12 cellular contexts compared by ENCODE assay signal in the genomic region with DNA sequence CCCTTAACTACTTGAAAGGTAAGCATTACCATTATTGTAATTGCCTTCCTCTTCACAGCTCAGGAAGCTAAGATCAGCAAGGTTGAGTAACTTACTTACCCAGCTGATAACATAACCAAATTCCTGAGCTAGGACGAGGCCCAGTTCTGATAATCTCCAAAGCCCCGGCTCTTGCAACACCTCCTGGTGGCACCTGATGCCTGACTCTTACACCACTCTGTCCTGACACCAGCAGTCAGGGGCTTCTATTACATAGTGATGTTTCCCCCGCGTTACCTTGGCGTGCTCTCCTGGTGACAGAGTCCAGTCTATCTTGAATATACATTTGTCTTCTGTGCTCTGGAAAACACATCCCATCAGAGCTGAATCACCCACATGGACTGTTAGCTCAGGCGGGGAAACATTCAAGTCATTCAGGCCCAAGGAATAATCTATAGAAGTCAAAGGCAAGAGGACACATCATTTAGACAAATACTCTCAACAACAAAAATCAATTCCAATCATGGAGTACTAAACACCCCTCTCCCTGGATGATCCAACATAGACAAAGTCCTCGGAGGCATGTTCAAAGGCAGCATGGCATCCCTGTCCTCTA. TPM values are rescaled to one million over a fixed set of nuclear protein-coding genes. Genes with fewer than 3 reads are reported as not detected.
A peak's percentile ranks its signal among the peaks of the same experiment; 100 is the strongest.
DNase-seq lines count a peak whose midpoint lies in the region; ATAC-seq and TF ChIP-seq lines count a peak whose summit lies in the region.
"Had no signal": no experiment of that assay in that cellular context is flagged by ENCODE, and none has a peak within 500 bp of the region (broad histone marks: within the 10 kb centered on the region; RNA-seq: fewer than 3 reads in every experiment).

No MANE protein-coding gene starts in this region.

- H3K4me3 ChIP-seq in BLaER1 treated with 17β-estradiol and CSF1 and Interleukin-3, amounts not matched to agents 10 nM and 100 nM = peak overlapping the region in 2 of 10 experiments; percentile 4 to 34; a peak in 2 of 20 replicates
- peak overlapping the region in 1 of 2 donors; percentile 11 for H3K4me3 ChIP-seq in left lung
- no peak overlapping the region for H3K4me3 ChIP-seq in esophagus muscularis mucosa
- H3K4me3 ChIP-seq: HAP-1 had no signal

- H3K4me2 ChIP-seq in BLaER1 treated with 17β-estradiol and CSF1 and Interleukin-3, amounts not matched to agents 10 nM and 100 nM = peak overlapping the region in 9 of 11 experiments; percentile 70 to 99 (median 82); a peak in 18 of 22 replicates

- H3K27me3 Mint-ChIP-seq in activated naive CD8-positive, alpha-beta T cell treated with anti-CD3 and anti-CD28 coated beads, Interleukin-2, amount 10 ng/mL, durations not matched to agents 7 days and 5 days = no peaks in the 10 kb centered on the region

- H3K27me3 ChIP-seq in BLaER1 treated with 17β-estradiol and CSF1 and Interleukin-3, amounts not matched to agents 10 nM and 100 nM = no peaks in the 10 kb centered on the region
- no peaks in the 10 kb centered on the region for H3K27me3 ChIP-seq in left lung
- H3K27me3 ChIP-seq in esophagus muscularis mucosa = peaks cover 0 to 49% (median 0%) of the 10 kb centered on the region in 4 donors

- H3K4me3 Mint-ChIP-seq in activated naive CD8-positive, alpha-beta T cell treated with anti-CD3 and anti-CD28 coated beads, Interleukin-2, amount 10 ng/mL, durations not matched to agents 7 days and 5 days = no peak overlapping the region

- peak overlapping the region in 7 of 11 experiments; percentile 13 to 90 (median 85); a peak in 12 of 22 replicates for H3K27ac ChIP-seq in BLaER1 treated with 17β-estradiol and CSF1 and Interleukin-3, amounts not matched to agents 10 nM and 100 nM
- H3K27ac ChIP-seq in left lung = peak overlapping the region; percentile 17 to 86
- no peak overlapping the region for H3K27ac ChIP-seq in esophagus muscularis mucosa (replicated peaks in 1 of 4)
- H3K27ac ChIP-seq: RWPE1 had no signal

- TF ChIP-seq CTCF in left lung (IDR thresholded peaks at IDR 0.05) = no peak
- TF ChIP-seq CTCF in esophagus muscularis mucosa (IDR thresholded peaks at IDR 0.05) = no peak

- POLR2A ChIA-PET in activated naive CD8-positive, alpha-beta T cell treated with anti-CD3 and anti-CD28 coated beads, Interleukin-2, amount 10 ng/mL, durations not matched to agents 7 days and 5 days (lab: Charles Lee) = interaction anchor here (0.7 to 12.2 kb wide), 5 partner anchors 9 to 40 kb away, joined by 3 to 118 read pairs (median 5); partner anchors contain the start of gene MPZL3

- H3K4me1 ChIP-seq in BLaER1 treated with 17β-estradiol and CSF1 and Interleukin-3, amounts not matched to agents 10 nM and 100 nM = peaks cover 44 to 98% (median 74%) of the 10 kb centered on the region in 10 experiments
- H3K4me1 ChIP-seq in left lung (peaks cover 10 to 88% of the 10 kb centered on the region in 2 donors), esophagus muscularis mucosa (peaks cover 0 to 9% (median 2%) of the 10 kb centered on the region in 4 donors)

- peak overlapping the region; percentile 95 for H3K27ac Mint-ChIP-seq in activated naive CD8-positive, alpha-beta T cell treated with anti-CD3 and anti-CD28 coated beads, Interleukin-2, amount 10 ng/mL, durations not matched to agents 7 days and 5 days

- H3K36me3 Mint-ChIP-seq in activated naive CD8-positive, alpha-beta T cell treated with anti-CD3 and anti-CD28 coated beads, Interleukin-2, amount 10 ng/mL, durations not matched to agents 7 days and 5 days = peaks cover 51% of the 10 kb centered on the region

- peak overlapping the region in 1 of 11 experiments; percentile 29; a peak in 1 of 22 replicates for H3K9ac ChIP-seq in BLaER1 treated with 17β-estradiol and CSF1 and Interleukin-3, amounts not matched to agents 10 nM and 100 nM

- no peak for ATAC-seq in activated naive CD8-positive, alpha-beta T cell treated with anti-CD3 and anti-CD28 coated beads, Interleukin-2, amount 10 ng/mL, durations not matched to agents 7 days and 5 days (ENCODE audit: low read depth)
- ATAC-seq in left lung = peak; percentile 72

- peaks cover 70% of the 10 kb centered on the region for H3K4me1 Mint-ChIP-seq in activated naive CD8-positive, alpha-beta T cell treated with anti-CD3 and anti-CD28 coated beads, Interleukin-2, amount 10 ng/mL, durations not matched to agents 7 days and 5 days

- no peaks in the 10 kb centered on the region for H3K9me3 ChIP-seq in BLaER1 treated with 17β-estradiol and CSF1 and Interleukin-3, amounts not matched to agents 10 nM and 100 nM (replicated peaks in 1 of 11)
- H3K9me3 ChIP-seq in left lung = no peaks in the 10 kb centered on the region
- no peaks in the 10 kb centered on the region for H3K9me3 ChIP-seq in esophagus muscularis mucosa
- H3K9me3 ChIP-seq: HAP-1 had no signal

- peak; percentile 66 for DNase-seq in HuH-7 (ENCODE audit: low spot score)
- DNase-seq in activated naive CD8-positive, alpha-beta T cell treated with anti-CD3 and anti-CD28 coated beads, Interleukin-2, amount 10 ng/mL, durations not matched to agents 7 days and 5 days = no peak
- no peak for DNase-seq in left lung
- no peak for DNase-seq in esophagus muscularis mucosa (ENCODE audit: extremely low spot score)
- no peak for DNase-seq in NCI-H1105 treated with DMSO at 0.1 percent for 48 hours (lab: John Stamatoyannopoulos, UW)
- no peak for DNase-seq in GOT3 (lab: John Stamatoyannopoulos, UW)
- no peak for DNase-seq in effector CD8-positive, alpha-beta T cell (lab: John Stamatoyannopoulos, UW)
- DNase-seq: anterior cingulate cortex, NCI-H345 had no signal

- TF ChIP-seq POLR2A in esophagus muscularis mucosa (IDR thresholded peaks at IDR 0.05; ENCODE audit: low read depth) = no peak

- 80% methylated on average over 7 of the region's 7 CpGs for WGBS in esophagus muscularis mucosa

- intact Hi-C loops in left lung (cut with DNase I) = no loop called here
- intact Hi-C loops in esophagus muscularis mucosa (cut with DNase I) = no loop called here

- H3K9me3 Mint-ChIP-seq in activated naive CD8-positive, alpha-beta T cell treated with anti-CD3 and anti-CD28 coated beads, Interleukin-2, amount 10 ng/mL, durations not matched to agents 7 days and 5 days = no peaks in the 10 kb centered on the region

- H4K20me1 ChIP-seq in BLaER1 treated with 17β-estradiol and CSF1 and Interleukin-3, amounts not matched to agents 10 nM and 100 nM = no peaks in the 10 kb centered on the region

- H3K36me3 ChIP-seq in BLaER1 treated with 17β-estradiol and CSF1 and Interleukin-3, amounts not matched to agents 10 nM and 100 nM = peaks cover 0 to 46% (median 0%) of the 10 kb centered on the region in 11 experiments; a peak in 4 of 22 replicates
- H3K36me3 ChIP-seq in left lung (peaks cover 0 to 5% of the 10 kb centered on the region in 2 donors), esophagus muscularis mucosa (no peaks in the 10 kb centered on the region)
- H3K36me3 ChIP-seq: HAP-1 had no signal

- no peak for TF ChIP-seq EP300 in esophagus muscularis mucosa (IDR thresholded peaks at IDR 0.05)

RNA-seq across cellular contexts. Expression of gene JAML, which starts 12.6 kb away (rescaled TPM):
- 100 to 1,000 TPM; 181 to 189 TPM for total RNA-seq in activated naive CD8-positive, alpha-beta T cell treated with anti-CD3 and anti-CD28 coated beads, Interleukin-2, amount 10 ng/mL, durations not matched to agents 7 days and 5 days
- total RNA-seq in left lung = 10 to 100 TPM; 20.4 to 47.2 TPM
- 1 to 10 TPM in 3 of 4 donors, under 1 TPM in 1; 0.92 to 8.9 (median 1.2) TPM for total RNA-seq in esophagus muscularis mucosa

RNA-seq across cellular contexts. Expression of gene SCN2B, which starts 35.8 kb away (rescaled TPM):
- not detected for total RNA-seq in activated naive CD8-positive, alpha-beta T cell treated with anti-CD3 and anti-CD28 coated beads, Interleukin-2, amount 10 ng/mL, durations not matched to agents 7 days and 5 days
- total RNA-seq in left lung (1 to 10 TPM; 1.0 to 4.1 TPM), esophagus muscularis mucosa (1 to 10 TPM in 1 of 4 donors, under 1 TPM in 3; 0.42 to 1.2 (median 0.67) TPM)

RNA-seq across cellular contexts. Expression of gene MPZL3, which starts 39.9 kb away (rescaled TPM):
- 10 to 100 TPM; 24.5 to 29.8 TPM for total RNA-seq in activated naive CD8-positive, alpha-beta T cell treated with anti-CD3 and anti-CD28 coated beads, Interleukin-2, amount 10 ng/mL, durations not matched to agents 7 days and 5 days
- 10 to 100 TPM; 13.2 to 16.3 TPM for total RNA-seq in left lung
- total RNA-seq in esophagus muscularis mucosa = under 1 TPM; 0.42 to 0.52 (median 0.48) TPM

RNA-seq across cellular contexts. Expression of gene MPZL2, which starts 51.9 kb away (rescaled TPM):
- total RNA-seq in activated naive CD8-positive, alpha-beta T cell treated with anti-CD3 and anti-CD28 coated beads, Interleukin-2, amount 10 ng/mL, durations not matched to agents 7 days and 5 days = 1 to 10 TPM; 8.2 to 9.2 TPM
- 100 to 1,000 TPM; 111 to 117 TPM for total RNA-seq in left lung
- total RNA-seq in esophagus muscularis mucosa = 10 to 100 TPM in 3 of 4 donors, 1 to 10 TPM in 1; 6.6 to 31.6 (median 13.9) TPM

RNA-seq across cellular contexts. Expression of gene SCN4B, which starts 59.6 kb away (rescaled TPM):
- total RNA-seq in activated naive CD8-positive, alpha-beta T cell treated with anti-CD3 and anti-CD28 coated beads, Interleukin-2, amount 10 ng/mL, durations not matched to agents 7 days and 5 days = under 1 TPM in 1 of 2 experiments, not detected in 1; 0.17 TPM
- 1 to 10 TPM; 2.2 to 4.7 TPM for total RNA-seq in left lung
- 1 to 10 TPM; 3.7 to 8.4 (median 4.4) TPM for total RNA-seq in esophagus muscularis mucosa

Comparison
In these comparisons a context has a peak if more than half of its experiments do, and no peak if none do; other contexts are left out.
1. H3K27ac ChIP-seq: peak in BLaER1 treated with 17β-estradiol and CSF1 and Interleukin-3, amounts not matched to agents 10 nM and 100 nM (7 of 11) and left lung (2 of 2); none in esophagus muscularis mucosa (0 of 4).
2. RNA of gene MPZL3, which starts 39.9 kb away (total RNA-seq): 24.5 to 29.8 TPM in activated naive CD8-positive, alpha-beta T cell treated with anti-CD3 and anti-CD28 coated beads, Interleukin-2, amount 10 ng/mL, durations not matched to agents 7 days and 5 days and 13.2 to 16.3 TPM in left lung; 0.42 to 0.52 TPM in esophagus muscularis mucosa; every median in the first group is over 4 times any median in the second.